9 cellular contexts compared by ENCODE assay signal in the genomic region with DNA sequence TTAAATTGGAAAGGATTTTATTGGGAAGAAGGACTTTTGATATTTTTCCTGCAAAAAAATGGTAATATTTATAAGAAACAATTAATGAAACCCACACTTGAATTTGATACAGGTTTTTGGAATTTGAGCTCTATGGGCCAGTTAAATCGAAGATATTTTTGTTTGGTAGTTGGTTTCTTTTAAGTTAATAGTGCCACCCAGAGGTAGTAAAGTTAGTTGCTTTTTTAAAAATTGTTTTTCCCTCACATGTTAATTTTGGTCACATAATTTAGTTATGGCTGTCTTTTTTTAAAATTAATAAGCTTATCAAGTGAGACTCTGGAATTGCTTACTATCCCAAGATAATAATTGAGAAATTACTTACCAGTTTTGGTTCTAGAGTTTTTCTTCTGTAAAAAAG.
DNase-seq lines count a peak whose midpoint lies in the region; ATAC-seq and TF ChIP-seq lines count a peak whose summit lies in the region.
"Had no signal": no experiment of that assay in that cellular context is flagged by ENCODE, and none has a peak within 500 bp of the region (broad histone marks: within the 10 kb centered on the region; RNA-seq: fewer than 3 reads in every experiment).

No MANE protein-coding gene starts in this region.

- peaks cover 94% of the 10 kb centered on the region for H3K36me3 Mint-ChIP-seq in nephron progenitor cell (ENCODE audit: low read depth)

- in situ Hi-C loops in astrocyte of the spinal cord (cut with HindIII; ENCODE audit: low sequenced_read_pairs) = no loop called here

- no peak overlapping the region for H3K4me3 Mint-ChIP-seq in nephron progenitor cell

- DNase-seq in EH (ENCODE audit: low read depth) (peak; percentile 47), astrocyte of the spinal cord (ENCODE audit: low read depth, low spot score) (peak; percentile 32), nephron progenitor cell (no peak), SHP77 treated with DMSO at 0.1 percent for 48 hours (lab: John Stamatoyannopoulos, UW) (no peak), SHP77 (lab: John Stamatoyannopoulos, UW) (no peak)
- no peak for DNase-seq in effector CD4-positive, alpha-beta T cell
- DNase-seq: activated CD4-positive, alpha-beta T cell treated with anti-CD3 and anti-CD28 coated beads for 48 hours had no signal

- no peak overlapping the region for H3K4me3 ChIP-seq in astrocyte of the spinal cord (ENCODE audit: low read depth, low read length)

- no peak overlapping the region for H3K27ac Mint-ChIP-seq in nephron progenitor cell

- peaks cover 31% of the 10 kb centered on the region for H3K9me3 Mint-ChIP-seq in nephron progenitor cell

- peak; percentile 51 for TF ChIP-seq CTCF in LNCAP (IDR thresholded peaks at IDR 0.05)
- TF ChIP-seq CTCF in astrocyte of the spinal cord (IDR thresholded peaks at IDR 0.05; ENCODE audit: low read depth, low read length) = peak; percentile 35
- TF ChIP-seq CTCF in nephron progenitor cell (IDR thresholded peaks at IDR 0.05) = peak; percentile 19

- ATAC-seq in GM18502 (IDR thresholded peaks at IDR 0.05; ENCODE audit: poor library complexity, unreplicated experiment) = no peak

- no peaks in the 10 kb centered on the region for H3K27me3 Mint-ChIP-seq in nephron progenitor cell (ENCODE audit: low read depth, poor library complexity)

- peaks cover 2% of the 10 kb centered on the region for H3K4me1 Mint-ChIP-seq in nephron progenitor cell

Comparison
In these comparisons a context has a peak if more than half of its experiments do, and no peak if none do; other contexts are left out.
1. DNase-seq: peak in EH (single experiment) and astrocyte of the spinal cord (single experiment); none in nephron progenitor cell (single experiment), effector CD4-positive, alpha-beta T cell (single experiment), SHP77 treated with DMSO at 0.1 percent for 48 hours (single experiment) and SHP77 (0 of 2).
2. Peak in every context shown above with its lines, with median percentiles within 50 percentile points of each other: CTCF ChIP-seq.